ENCODE assay signal across 29 cellular contexts in genomic region chr5:115109388-115109787, GRCh38.
"Had no signal": no experiment of that assay in that cellular context is flagged by ENCODE, and none has a peak within 500 bp of the region (broad histone marks: within the 10 kb centered on the region; RNA-seq: fewer than 3 reads in every experiment).

No MANE protein-coding gene starts in this region.

- H3K4me1 Mint-ChIP-seq: activated CD4-positive, alpha-beta T cell treated with anti-CD3 and anti-CD28 coated beads, Interleukin-2, amount 10 ng/mL, durations not matched to agents 24 days and 14 days; activated naive CD8-positive, alpha-beta T cell treated with anti-CD3 and anti-CD28 coated beads for 36 hours; activated T-helper 17 cell treated with anti-CD3 and anti-CD28 coated beads, Interleukin-2, amount 50 U/mL, for 72 hours had no signal

- H3K36me3 ChIP-seq: brain microvascular endothelial cell, WERI-Rb-1 had no signal

- H2AFZ ChIP-seq: PC-9 had no signal

- H3K36me3 Mint-ChIP-seq: activated naive CD8-positive, alpha-beta T cell treated with anti-CD3 and anti-CD28 coated beads for 36 hours had no signal

- DNase-seq: activated CD4-positive, alpha-beta T cell treated with anti-CD3 and anti-CD28 coated beads, Interleukin-2, amount 10 ng/mL, durations not matched to agents 24 days and 14 days; activated CD4-positive, alpha-beta T cell treated with anti-CD3 and anti-CD28 coated beads, Interleukin-2, amount 50 U/mL, for 4 hours; activated CD8-positive, alpha-beta T cell treated with anti-CD3 and anti-CD28 coated beads for 36 hours; activated effector memory CD4-positive, alpha-beta T cell treated with anti-CD3 and anti-CD28 coated beads, Interleukin-2, amount 50 U/mL, for 16 hours; activated naive CD4-positive, alpha-beta T cell; activated naive CD4-positive, alpha-beta T cell treated with anti-CD3 and anti-CD28 coated beads, Interleukin-2, amount 50 U/mL, for 16 hours; activated naive CD8-positive, alpha-beta T cell treated with anti-CD3 and anti-CD28 coated beads for 36 hours; activated T-cell treated with anti-CD3 and anti-CD28 coated beads, Interleukin-2, amount 50 U/mL, for 1 hour; activated T-cell treated with anti-CD3 and anti-CD28 coated beads, Interleukin-2, amount 50 U/mL, for 72 hours; amniotic stem cell; aorta; brain microvascular endothelial cell; central memory CD4-positive, alpha-beta T cell; MM.1S; MV-4-11; NCI-H1092; NCI-H1436 treated with DMSO at 0.1 percent for 48 hours; NCI-H1694 treated with DMSO at 0.1 percent for 48 hours; NCI-H2029; NCI-H345; NCI-H524 treated with DMSO at 0.1 percent for 48 hours; PC-9; Right ventricle myocardium superior; SW 1271; T-helper 1 cell; T-helper 2 cell; T1000; WERI-Rb-1 had no signal

- H3K4me3 ChIP-seq: PC-9 had no signal

- ATAC-seq: activated CD8-positive, alpha-beta T cell treated with anti-CD3 and anti-CD28 coated beads for 36 hours; activated T-cell treated with anti-CD3 and anti-CD28 coated beads, Interleukin-2, amount 50 U/mL, for 72 hours; activated T-helper 17 cell treated with anti-CD3 and anti-CD28 coated beads, Interleukin-2, amount 50 U/mL, for 72 hours had no signal

- H3K27ac Mint-ChIP-seq: activated CD4-positive, alpha-beta T cell treated with anti-CD3 and anti-CD28 coated beads, Interleukin-2, amount 10 ng/mL, durations not matched to agents 24 days and 14 days; activated CD8-positive, alpha-beta T cell treated with anti-CD3 and anti-CD28 coated beads for 36 hours; activated naive CD8-positive, alpha-beta T cell treated with anti-CD3 and anti-CD28 coated beads for 36 hours; activated T-cell treated with anti-CD3 and anti-CD28 coated beads, Interleukin-2, amount 50 U/mL, for 72 hours; activated T-helper 17 cell treated with anti-CD3 and anti-CD28 coated beads, Interleukin-2, amount 50 U/mL, for 72 hours had no signal

- H3K27me3 ChIP-seq: brain microvascular endothelial cell had no signal

- H3K4me3 Mint-ChIP-seq: activated CD4-positive, alpha-beta T cell treated with anti-CD3 and anti-CD28 coated beads, Interleukin-2, amount 10 ng/mL, durations not matched to agents 24 days and 14 days; activated CD8-positive, alpha-beta T cell treated with anti-CD3 and anti-CD28 coated beads for 36 hours; activated naive CD8-positive, alpha-beta T cell treated with anti-CD3 and anti-CD28 coated beads for 36 hours; activated T-cell treated with anti-CD3 and anti-CD28 coated beads, Interleukin-2, amount 50 U/mL, for 72 hours; activated T-helper 17 cell treated with anti-CD3 and anti-CD28 coated beads, Interleukin-2, amount 50 U/mL, for 72 hours had no signal

- H3K9me3 Mint-ChIP-seq: activated CD4-positive, alpha-beta T cell treated with anti-CD3 and anti-CD28 coated beads, Interleukin-2, amount 10 ng/mL, durations not matched to agents 24 days and 14 days; activated CD8-positive, alpha-beta T cell treated with anti-CD3 and anti-CD28 coated beads for 36 hours; activated naive CD8-positive, alpha-beta T cell treated with anti-CD3 and anti-CD28 coated beads for 36 hours; activated T-cell treated with anti-CD3 and anti-CD28 coated beads, Interleukin-2, amount 50 U/mL, for 72 hours; activated T-helper 17 cell treated with anti-CD3 and anti-CD28 coated beads, Interleukin-2, amount 50 U/mL, for 72 hours had no signal

- H3K4me2 ChIP-seq: PC-9 had no signal

- H3K27ac ChIP-seq: brain microvascular endothelial cell, PC-9, WERI-Rb-1 had no signal
